1 cellular context compared by ENCODE assay signal in genomic region chr19:7869910-7870511, GRCh38.
TF ChIP-seq lines count a peak whose summit lies in the region.

No MANE protein-coding gene starts in this region.

TF ChIP-seq in H1, 55 proteins besides CTCF, POLR2A, EP300 and RAD21:
- TF ChIP-seq SP4 (IDR thresholded peaks at IDR 0.05; ENCODE audit: low read length) (peak; percentile 81; the same call in 1 of the 2 replicates), SIX5 (IDR thresholded peaks at IDR 0.05; ENCODE audit: low read depth, low read length) (no peak)
TF ChIP-seq in H1: peak in this region for 1.
